In genomic region chr20:22471156-22471836, GRCh38 we compare ENCODE assay signal across 1 cellular context.
TF ChIP-seq lines count a peak whose summit lies in the region.

No MANE protein-coding gene starts in this region.

TF ChIP-seq in HepG2, 621 proteins besides CTCF, POLR2A, EP300 and RAD21 (continued from another document and continues in another):
- TF ChIP-seq, protein P1, sequence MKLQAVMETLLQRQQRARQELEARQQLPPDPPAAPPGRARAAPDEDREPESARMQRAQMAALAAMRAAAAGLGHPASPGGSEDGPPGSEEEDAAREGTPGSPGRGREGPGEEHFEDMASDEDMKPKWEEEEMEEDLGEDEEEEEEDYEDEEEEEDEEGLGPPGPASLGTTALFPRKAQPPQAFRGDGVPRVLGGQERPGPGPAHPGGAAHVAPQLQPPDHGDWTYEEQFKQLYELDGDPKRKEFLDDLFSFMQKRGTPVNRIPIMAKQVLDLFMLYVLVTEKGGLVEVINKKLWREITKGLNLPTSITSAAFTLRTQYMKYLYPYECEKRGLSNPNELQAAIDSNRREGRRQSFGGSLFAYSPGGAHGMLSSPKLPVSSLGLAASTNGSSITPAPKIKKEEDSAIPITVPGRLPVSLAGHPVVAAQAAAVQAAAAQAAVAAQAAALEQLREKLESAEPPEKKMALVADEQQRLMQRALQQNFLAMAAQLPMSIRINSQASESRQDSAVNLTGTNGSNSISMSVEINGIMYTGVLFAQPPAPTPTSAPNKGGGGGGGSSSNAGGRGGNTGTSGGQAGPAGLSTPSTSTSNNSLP (IDR thresholded peaks at IDR 0.05; ENCODE audit: low read depth, low read length): no peak
- TF ChIP-seq NR2F6 (IDR thresholded peaks at IDR 0.05) (peak; percentile 54; the same call in 1 of the 2 replicates), NR2F6 (CRISPR knock-in tag; IDR thresholded peaks at IDR 0.05) (peak; percentile 35; the same call in 1 of the 2 replicates), CREM (IDR thresholded peaks at IDR 0.05) (peak; percentile 60; the same call in 1 of the 2 replicates), CREM (CRISPR knock-in tag; IDR thresholded peaks at IDR 0.05) (no peak), ZSCAN29 (CRISPR knock-in tag; conservative IDR thresholded peaks at IDR 0.05) (no peak), ZNF781 (CRISPR knock-in tag; IDR thresholded peaks at IDR 0.05; ENCODE audit: borderline replicate concordance, not compliant biosample characterization) (no peak), HOXD1 (CRISPR knock-in tag; IDR thresholded peaks at IDR 0.05) (no peak), MZF1 (CRISPR knock-in tag; IDR thresholded peaks at IDR 0.05; ENCODE audit: borderline replicate concordance) (no peak), JUN (CRISPR knock-in tag; IDR thresholded peaks at IDR 0.05) (peak; percentile 90; the same call in 1 of the 2 replicates), SIN3A (IDR thresholded peaks at IDR 0.05; ENCODE audit: borderline replicate concordance, low read depth, low read length) (no peak), HDAC6 (IDR thresholded peaks at IDR 0.05; ENCODE audit: low read depth, low read length) (no peak), AGO1 (IDR thresholded peaks at IDR 0.05; ENCODE audit: low read depth, low read length, poor library complexity, severe bottlenecking) (no peak), ZFP37 (CRISPR knock-in tag; IDR thresholded peaks at IDR 0.05; ENCODE audit: borderline replicate concordance) (no peak), KDM4B (CRISPR knock-in tag; IDR thresholded peaks at IDR 0.05) (no peak), ZNF251 (CRISPR knock-in tag; IDR thresholded peaks at IDR 0.05) (no peak), HNF4A (CRISPR knock-in tag; IDR thresholded peaks at IDR 0.05) (no peak), SRF (IDR thresholded peaks at IDR 0.05; ENCODE audit: low read depth, low read length) (no peak), SKIL (CRISPR knock-in tag; IDR thresholded peaks at IDR 0.05; ENCODE audit: borderline replicate concordance) (no peak), PHF21A (CRISPR knock-in tag; IDR thresholded peaks at IDR 0.05) (no peak), ZNF350 (CRISPR knock-in tag; IDR thresholded peaks at IDR 0.05; ENCODE audit: borderline replicate concordance, low read depth) (0 out of 2 replicates have a peak, but pooled peaks have one; percentile 10), BHLHE40 (IDR thresholded peaks at IDR 0.05; ENCODE audit: low read length) (no peak), LBX2 (CRISPR knock-in tag; IDR thresholded peaks at IDR 0.05; ENCODE audit: borderline replicate concordance) (no peak), RFX3 (CRISPR knock-in tag; IDR thresholded peaks at IDR 0.05) (no peak), EZH2 (conservative IDR thresholded peaks at IDR 0.05; ENCODE audit: low read depth, low read length) (no peak), JUND (CRISPR knock-in tag; IDR thresholded peaks at IDR 0.05) (peak; percentile 89), HOXA3 (CRISPR knock-in tag; IDR thresholded peaks at IDR 0.05) (peak; percentile 86), ETS1 (CRISPR knock-in tag; IDR thresholded peaks at IDR 0.05) (no peak), ZNF451 (CRISPR knock-in tag; IDR thresholded peaks at IDR 0.05) (no peak), NR2F1 (CRISPR knock-in tag; IDR thresholded peaks at IDR 0.05) (peak; percentile 45 to 83), DDIT3 (CRISPR knock-in tag; IDR thresholded peaks at IDR 0.05) (no peak), CC2D1A (CRISPR knock-in tag; IDR thresholded peaks at IDR 0.05) (no peak), ZNF547 (CRISPR knock-in tag; IDR thresholded peaks at IDR 0.05) (no peak), ZNF567 (CRISPR knock-in tag; IDR thresholded peaks at IDR 0.05; ENCODE audit: borderline replicate concordance) (no peak), RBM22 (optimal IDR thresholded peaks at IDR 0.05; ENCODE audit: low read length) (no peak), PPARG (CRISPR knock-in tag; conservative IDR thresholded peaks at IDR 0.05) (no peak), ZNF367 (CRISPR knock-in tag; IDR thresholded peaks at IDR 0.05; ENCODE audit: borderline replicate concordance) (no peak), CBX1 (IDR thresholded peaks at IDR 0.05; ENCODE audit: low read depth) (no peak), CAMTA2 (CRISPR knock-in tag; IDR thresholded peaks at IDR 0.05; ENCODE audit: borderline replicate concordance) (no peak), ZNF343 (CRISPR knock-in tag; IDR thresholded peaks at IDR 0.05) (no peak), ZNF180 (CRISPR knock-in tag; IDR thresholded peaks at IDR 0.05; ENCODE audit: borderline replicate concordance, low read depth) (no peak), SMAD9 (CRISPR knock-in tag; IDR thresholded peaks at IDR 0.05) (no peak), REXO4 (CRISPR knock-in tag; IDR thresholded peaks at IDR 0.05; ENCODE audit: borderline replicate concordance) (no peak), FOXA3 (CRISPR knock-in tag; IDR thresholded peaks at IDR 0.05) (peak; percentile 83), ZNF513 (CRISPR knock-in tag; conservative IDR thresholded peaks at IDR 0.05) (no peak), ZNF775 (CRISPR knock-in tag; IDR thresholded peaks at IDR 0.05; ENCODE audit: borderline replicate concordance) (no peak), ZNF430 (CRISPR knock-in tag; IDR thresholded peaks at IDR 0.05) (no peak)
- TF ChIP-seq, protein P2, sequence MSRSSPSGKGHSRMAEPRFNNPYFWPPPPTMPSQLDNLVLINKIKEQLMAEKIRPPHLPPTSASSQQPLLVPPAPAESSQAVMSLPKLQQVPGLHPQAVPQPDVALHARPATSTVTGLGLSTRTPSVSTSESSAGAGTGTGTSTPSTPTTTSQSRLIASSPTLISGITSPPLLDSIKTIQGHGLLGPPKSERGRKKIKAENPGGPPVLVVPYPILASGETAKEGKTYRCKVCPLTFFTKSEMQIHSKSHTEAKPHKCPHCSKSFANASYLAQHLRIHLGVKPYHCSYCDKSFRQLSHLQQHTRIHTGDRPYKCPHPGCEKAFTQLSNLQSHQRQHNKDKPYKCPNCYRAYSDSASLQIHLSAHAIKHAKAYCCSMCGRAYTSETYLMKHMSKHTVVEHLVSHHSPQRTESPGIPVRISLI (CRISPR knock-in tag; IDR thresholded peaks at IDR 0.05; ENCODE audit: borderline replicate concordance): no peak
- TF ChIP-seq, protein P3, sequence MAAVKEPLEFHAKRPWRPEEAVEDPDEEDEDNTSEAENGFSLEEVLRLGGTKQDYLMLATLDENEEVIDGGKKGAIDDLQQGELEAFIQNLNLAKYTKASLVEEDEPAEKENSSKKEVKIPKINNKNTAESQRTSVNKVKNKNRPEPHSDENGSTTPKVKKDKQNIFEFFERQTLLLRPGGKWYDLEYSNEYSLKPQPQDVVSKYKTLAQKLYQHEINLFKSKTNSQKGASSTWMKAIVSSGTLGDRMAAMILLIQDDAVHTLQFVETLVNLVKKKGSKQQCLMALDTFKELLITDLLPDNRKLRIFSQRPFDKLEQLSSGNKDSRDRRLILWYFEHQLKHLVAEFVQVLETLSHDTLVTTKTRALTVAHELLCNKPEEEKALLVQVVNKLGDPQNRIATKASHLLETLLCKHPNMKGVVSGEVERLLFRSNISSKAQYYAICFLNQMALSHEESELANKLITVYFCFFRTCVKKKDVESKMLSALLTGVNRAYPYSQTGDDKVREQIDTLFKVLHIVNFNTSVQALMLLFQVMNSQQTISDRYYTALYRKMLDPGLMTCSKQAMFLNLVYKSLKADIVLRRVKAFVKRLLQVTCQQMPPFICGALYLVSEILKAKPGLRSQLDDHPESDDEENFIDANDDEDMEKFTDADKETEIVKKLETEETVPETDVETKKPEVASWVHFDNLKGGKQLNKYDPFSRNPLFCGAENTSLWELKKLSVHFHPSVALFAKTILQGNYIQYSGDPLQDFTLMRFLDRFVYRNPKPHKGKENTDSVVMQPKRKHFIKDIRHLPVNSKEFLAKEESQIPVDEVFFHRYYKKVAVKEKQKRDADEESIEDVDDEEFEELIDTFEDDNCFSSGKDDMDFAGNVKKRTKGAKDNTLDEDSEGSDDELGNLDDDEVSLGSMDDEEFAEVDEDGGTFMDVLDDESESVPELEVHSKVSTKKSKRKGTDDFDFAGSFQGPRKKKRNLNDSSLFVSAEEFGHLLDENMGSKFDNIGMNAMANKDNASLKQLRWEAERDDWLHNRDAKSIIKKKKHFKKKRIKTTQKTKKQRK (IDR thresholded peaks at IDR 0.05; ENCODE audit: low read length): no peak
- TF ChIP-seq, protein P4, sequence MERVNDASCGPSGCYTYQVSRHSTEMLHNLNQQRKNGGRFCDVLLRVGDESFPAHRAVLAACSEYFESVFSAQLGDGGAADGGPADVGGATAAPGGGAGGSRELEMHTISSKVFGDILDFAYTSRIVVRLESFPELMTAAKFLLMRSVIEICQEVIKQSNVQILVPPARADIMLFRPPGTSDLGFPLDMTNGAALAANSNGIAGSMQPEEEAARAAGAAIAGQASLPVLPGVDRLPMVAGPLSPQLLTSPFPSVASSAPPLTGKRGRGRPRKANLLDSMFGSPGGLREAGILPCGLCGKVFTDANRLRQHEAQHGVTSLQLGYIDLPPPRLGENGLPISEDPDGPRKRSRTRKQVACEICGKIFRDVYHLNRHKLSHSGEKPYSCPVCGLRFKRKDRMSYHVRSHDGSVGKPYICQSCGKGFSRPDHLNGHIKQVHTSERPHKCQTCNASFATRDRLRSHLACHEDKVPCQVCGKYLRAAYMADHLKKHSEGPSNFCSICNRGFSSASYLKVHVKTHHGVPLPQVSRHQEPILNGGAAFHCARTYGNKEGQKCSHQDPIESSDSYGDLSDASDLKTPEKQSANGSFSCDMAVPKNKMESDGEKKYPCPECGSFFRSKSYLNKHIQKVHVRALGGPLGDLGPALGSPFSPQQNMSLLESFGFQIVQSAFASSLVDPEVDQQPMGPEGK (CRISPR knock-in tag; IDR thresholded peaks at IDR 0.05): 0 out of 2 replicates have a peak, but pooled peaks have one; percentile 9
- TF ChIP-seq, protein P5, sequence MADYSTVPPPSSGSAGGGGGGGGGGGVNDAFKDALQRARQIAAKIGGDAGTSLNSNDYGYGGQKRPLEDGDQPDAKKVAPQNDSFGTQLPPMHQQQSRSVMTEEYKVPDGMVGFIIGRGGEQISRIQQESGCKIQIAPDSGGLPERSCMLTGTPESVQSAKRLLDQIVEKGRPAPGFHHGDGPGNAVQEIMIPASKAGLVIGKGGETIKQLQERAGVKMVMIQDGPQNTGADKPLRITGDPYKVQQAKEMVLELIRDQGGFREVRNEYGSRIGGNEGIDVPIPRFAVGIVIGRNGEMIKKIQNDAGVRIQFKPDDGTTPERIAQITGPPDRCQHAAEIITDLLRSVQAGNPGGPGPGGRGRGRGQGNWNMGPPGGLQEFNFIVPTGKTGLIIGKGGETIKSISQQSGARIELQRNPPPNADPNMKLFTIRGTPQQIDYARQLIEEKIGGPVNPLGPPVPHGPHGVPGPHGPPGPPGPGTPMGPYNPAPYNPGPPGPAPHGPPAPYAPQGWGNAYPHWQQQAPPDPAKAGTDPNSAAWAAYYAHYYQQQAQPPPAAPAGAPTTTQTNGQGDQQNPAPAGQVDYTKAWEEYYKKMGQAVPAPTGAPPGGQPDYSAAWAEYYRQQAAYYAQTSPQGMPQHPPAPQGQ (CRISPR knock-in tag; IDR thresholded peaks at IDR 0.05; ENCODE audit: borderline replicate concordance): no peak
- TF ChIP-seq, protein P6, sequence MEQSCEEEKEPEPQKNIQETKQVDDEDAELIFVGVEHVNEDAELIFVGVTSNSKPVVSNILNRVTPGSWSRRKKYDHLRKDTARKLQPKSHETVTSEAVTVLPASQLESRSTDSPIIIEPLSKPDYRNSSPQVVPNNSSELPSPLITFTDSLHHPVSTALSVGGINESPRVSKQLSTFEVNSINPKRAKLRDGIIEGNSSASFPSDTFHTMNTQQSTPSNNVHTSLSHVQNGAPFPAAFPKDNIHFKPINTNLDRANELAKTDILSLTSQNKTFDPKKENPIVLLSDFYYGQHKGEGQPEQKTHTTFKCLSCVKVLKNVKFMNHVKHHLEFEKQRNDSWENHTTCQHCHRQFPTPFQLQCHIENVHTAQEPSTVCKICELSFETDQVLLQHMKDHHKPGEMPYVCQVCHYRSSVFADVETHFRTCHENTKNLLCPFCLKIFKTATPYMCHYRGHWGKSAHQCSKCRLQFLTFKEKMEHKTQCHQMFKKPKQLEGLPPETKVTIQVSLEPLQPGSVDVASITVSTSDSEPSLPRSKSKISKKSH (CRISPR knock-in tag; IDR thresholded peaks at IDR 0.05; ENCODE audit: borderline replicate concordance): no peak
